14 cellular contexts compared by ENCODE assay signal in genomic region chr3:67291287-67292252, GRCh38.
DNase-seq lines count a peak whose midpoint lies in the region; ATAC-seq and TF ChIP-seq lines count a peak whose summit lies in the region.
"Had no signal": no experiment of that assay in that cellular context is flagged by ENCODE, and none has a peak within 500 bp of the region (broad histone marks: within the 10 kb centered on the region; RNA-seq: fewer than 3 reads in every experiment).

No MANE protein-coding gene starts in this region.

- POLR2A ChIA-PET in WTC11 (lab: Charles Lee), result no interaction called here

- H3K36me3 Mint-ChIP-seq in CD14-positive monocyte (no peaks in the 10 kb centered on the region), WTC11 (no peaks in the 10 kb centered on the region)

- DNase-seq in stimulated activated CD4-positive, alpha-beta T cell treated with anti-CD3 and anti-CD28 coated beads, Interleukin-4, amount 100 ng/mL, for 24 hours, result peak; percentile 7
- DNase-seq in stimulated activated CD4-positive, alpha-beta T cell treated with anti-CD3 and anti-CD28 coated beads, Interleukin-12 subunit alpha, Interleukin-12 subunit beta, amount 100 ng/mL, for 4 hours, result no peak
- DNase-seq in globus pallidus (ENCODE audit: low spot score) (peak; percentile 26), CD14-positive monocyte (ENCODE audit: low spot score) (no peak), WTC11 (ENCODE audit: low spot score) (no peak), NOMO-1 treated with DMSO at 0.1 percent for 48 hours (lab: John Stamatoyannopoulos, UW; ENCODE audit: unreplicated experiment) (no peak)
- DNase-seq: activated CD8-positive, alpha-beta memory T cell treated with anti-CD3 and anti-CD28 coated beads, Interleukin-2, amount 50 U/mL, for 48 hours; EL; foreskin keratinocyte; NCI-H446; psoas muscle; stimulated activated CD4-positive, alpha-beta T cell treated with anti-CD3 and anti-CD28 coated beads, Interleukin-4, amount 100 ng/mL, for 1 hour had no signal

- H3K4me1 Mint-ChIP-seq in CD14-positive monocyte (peaks cover 60% of the 10 kb centered on the region), WTC11 (peaks cover 9% of the 10 kb centered on the region)

- TF ChIP-seq CTCF in CD14-positive monocyte (IDR thresholded peaks at IDR 0.05), result no peak
- TF ChIP-seq CTCF in WTC11 (IDR thresholded peaks at IDR 0.05), result no peak

- intact Hi-C loops in CD14-positive monocyte (cut with micrococcal nuclease), result no loop called here

- CTCF ChIA-PET in WTC11 (lab: Charles Lee), result interaction anchor here (1.5 to 2.1 kb wide), 2 partner anchors 178 to 353 kb away, joined by 5 to 6 read pairs; no protein-coding TSS in a partner anchor

- ATAC-seq in HG03520 (IDR thresholded peaks at IDR 0.05; ENCODE audit: unreplicated experiment), result peak; percentile 43
- ATAC-seq in GM18907 (IDR thresholded peaks at IDR 0.05; ENCODE audit: unreplicated experiment), result no peak
- ATAC-seq in WTC11, result no peak
- ATAC-seq: foreskin keratinocyte, psoas muscle had no signal

- no peak overlapping the region for H3K4me3 Mint-ChIP-seq in CD14-positive monocyte
- no peak overlapping the region for H3K4me3 Mint-ChIP-seq in WTC11

- H3K27ac Mint-ChIP-seq in CD14-positive monocyte (peak overlapping the region in 1 of 7 donors; percentile 42), WTC11 (no peak overlapping the region)

- H3K27me3 Mint-ChIP-seq in CD14-positive monocyte (ENCODE audit: low read depth in 3 of 3), result peaks cover 0 to 3% (median 1%) of the 10 kb centered on the region in 3 donors
- no peaks in the 10 kb centered on the region; the same call in 1 of the 2 replicates for H3K27me3 Mint-ChIP-seq in WTC11 (ENCODE audit: low read depth)

- peaks cover 0 to 3% (median 1%) of the 10 kb centered on the region in 7 donors for H3K9me3 Mint-ChIP-seq in CD14-positive monocyte
- H3K9me3 Mint-ChIP-seq in WTC11, result no peaks in the 10 kb centered on the region

TF ChIP-seq in WTC11, 78 proteins besides CTCF, POLR2A, EP300 and RAD21:
- TF ChIP-seq ELF4 (CRISPR knock-in tag; IDR thresholded peaks at IDR 0.05; ENCODE audit: low read depth) (no peak), FOXJ3 (CRISPR knock-in tag; IDR thresholded peaks at IDR 0.05; ENCODE audit: borderline replicate concordance) (no peak), TEAD1 (CRISPR knock-in tag; IDR thresholded peaks at IDR 0.05) (no peak), FOXP1 (CRISPR knock-in tag; IDR thresholded peaks at IDR 0.05; ENCODE audit: borderline replicate concordance) (no peak), ATF2 (CRISPR knock-in tag; IDR thresholded peaks at IDR 0.05; ENCODE audit: borderline replicate concordance, low read depth) (no peak), ZNF423 (CRISPR knock-in tag; IDR thresholded peaks at IDR 0.05) (no peak), NFYB (CRISPR knock-in tag; conservative IDR thresholded peaks at IDR 0.05; ENCODE audit: low read depth) (no peak), ZNF121 (CRISPR knock-in tag; IDR thresholded peaks at IDR 0.05) (no peak), MYBL2 (CRISPR knock-in tag; IDR thresholded peaks at IDR 0.05) (no peak), ZNF396 (CRISPR knock-in tag; IDR thresholded peaks at IDR 0.05; ENCODE audit: borderline replicate concordance) (no peak), USF1 (CRISPR knock-in tag; IDR thresholded peaks at IDR 0.05) (no peak), NFE2L1 (CRISPR knock-in tag; IDR thresholded peaks at IDR 0.05) (no peak), USF2 (CRISPR knock-in tag; IDR thresholded peaks at IDR 0.05) (no peak), GTF2I (CRISPR knock-in tag; conservative IDR thresholded peaks at IDR 0.05) (no peak), ZMAT4 (CRISPR knock-in tag; IDR thresholded peaks at IDR 0.05) (no peak)
TF ChIP-seq in WTC11: peak in this region for 0.

Comparison
In these comparisons a context has a peak if more than half of its experiments do, and no peak if none do; other contexts are left out.
1. DNase-seq: peak in stimulated activated CD4-positive, alpha-beta T cell treated with anti-CD3 and anti-CD28 coated beads, Interleukin-4, amount 100 ng/mL, for 24 hours (single experiment) and globus pallidus (single experiment); none in stimulated activated CD4-positive, alpha-beta T cell treated with anti-CD3 and anti-CD28 coated beads, Interleukin-12 subunit alpha, Interleukin-12 subunit beta, amount 100 ng/mL, for 4 hours (single experiment), CD14-positive monocyte (single experiment), WTC11 (single experiment) and NOMO-1 treated with DMSO at 0.1 percent for 48 hours (single experiment).